Comparison of ENCODE assay signal across 25 cellular contexts in the genomic region with DNA sequence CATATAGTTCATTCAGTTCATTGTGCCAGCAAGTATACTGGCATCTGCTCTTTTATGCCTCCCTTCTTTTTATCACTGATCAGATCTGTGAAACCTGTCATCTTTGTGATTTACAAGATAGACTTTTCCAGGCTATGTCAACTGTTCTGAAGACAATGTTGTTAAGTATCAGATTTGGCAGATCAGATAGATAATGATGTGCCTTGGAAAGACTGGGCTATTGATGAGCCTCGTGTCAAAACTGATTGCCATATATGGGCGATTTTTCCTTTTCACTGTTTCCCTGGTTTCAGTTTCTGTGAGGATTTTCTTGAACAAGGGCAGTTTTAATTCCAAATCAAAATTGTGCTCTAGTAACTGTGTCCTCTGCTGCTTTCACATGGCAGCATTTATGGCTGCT. TPM values are rescaled to one million over a fixed set of nuclear protein-coding genes. Genes with fewer than 3 reads are reported as not detected.
DNase-seq lines count a peak whose midpoint lies in the region; ATAC-seq and TF ChIP-seq lines count a peak whose summit lies in the region.
"Had no signal": no experiment of that assay in that cellular context is flagged by ENCODE, and none has a peak within 500 bp of the region (broad histone marks: within the 10 kb centered on the region; RNA-seq: fewer than 3 reads in every experiment).

No MANE protein-coding gene starts in this region.

- H3K27me3 ChIP-seq in HCT116 (ENCODE audit: insufficient read depth, low read length) (no peaks in the 10 kb centered on the region), neural cell (ENCODE audit: insufficient read depth, low read depth, low read length) (no peaks in the 10 kb centered on the region), SJCRH30 (no peaks in the 10 kb centered on the region)
- H3K27me3 ChIP-seq: BLaER1 treated with 17β-estradiol and CSF1 and Interleukin-3, amounts not matched to agents 10 nM and 100 nM had no signal

- RAD21 ChIA-PET in HCT116 (lab: Charles Lee; ENCODE audit: low non-redundant PET in 1 of 2, low total read pairs in 2 of 2, uncharacterized antibody in 2 of 2, unreplicated experiment in 2 of 2): no interaction called here

- TF ChIP-seq EP300 in neural cell (conservative IDR thresholded peaks at IDR 0.05; ENCODE audit: poor library complexity, severe bottlenecking): peak; percentile 87

- peak overlapping the region; percentile 61 for H3K27ac Mint-ChIP-seq in Calu3 (ENCODE audit: unreplicated experiment)
- peak overlapping the region; percentile 4 for H3K27ac Mint-ChIP-seq in activated T-helper 1 cell treated with anti-CD3 and anti-CD28 coated beads, Interleukin-12 subunit alpha, Interleukin-12 subunit beta, Interleukin-2, Interleukin-4 antibody, amounts not matched to agents 30 ng/mL and 10 ng/mL and 1 ng/mL, durations not matched to agents 14 hours and 24 hours and 36 hours
- H3K27ac Mint-ChIP-seq: CD4-positive, alpha-beta T cell; GM23338 had no signal

- no peak overlapping the region for H3K9ac ChIP-seq in HCT116 (ENCODE audit: low read length)
- H3K9ac ChIP-seq in neural cell (ENCODE audit: low read length): peak overlapping the region; percentile 55
- H3K9ac ChIP-seq: BLaER1 treated with 17β-estradiol and CSF1 and Interleukin-3, amounts not matched to agents 10 nM and 100 nM had no signal

- H3K36me3 Mint-ChIP-seq in Calu3 (ENCODE audit: insufficient read depth, unreplicated experiment): peaks cover 52% of the 10 kb centered on the region
- peaks cover 24% of the 10 kb centered on the region for H3K36me3 Mint-ChIP-seq in activated T-helper 1 cell treated with anti-CD3 and anti-CD28 coated beads, Interleukin-12 subunit alpha, Interleukin-12 subunit beta, Interleukin-2, Interleukin-4 antibody, amounts not matched to agents 30 ng/mL and 10 ng/mL and 1 ng/mL, durations not matched to agents 14 hours and 24 hours and 36 hours (ENCODE audit: low read depth)

- H3K4me3 ChIP-seq in HCT116 (replicated peaks in 1 of 2; ENCODE audit: low read depth in 1 of 2, low read length in 2 of 2) (no peak overlapping the region), neural cell (ENCODE audit: low read length) (peak overlapping the region; percentile 31), SJCRH30 (no peak overlapping the region)
- H3K4me3 ChIP-seq: A549; BLaER1 treated with 17β-estradiol and CSF1 and Interleukin-3, amounts not matched to agents 10 nM and 100 nM; GM23338; HAP-1 had no signal

- peaks cover 71% of the 10 kb centered on the region for H3K4me1 Mint-ChIP-seq in Calu3 (ENCODE audit: low read depth, unreplicated experiment)
- peaks cover 35% of the 10 kb centered on the region for H3K4me1 Mint-ChIP-seq in activated T-helper 1 cell treated with anti-CD3 and anti-CD28 coated beads, Interleukin-12 subunit alpha, Interleukin-12 subunit beta, Interleukin-2, Interleukin-4 antibody, amounts not matched to agents 30 ng/mL and 10 ng/mL and 1 ng/mL, durations not matched to agents 14 hours and 24 hours and 36 hours (ENCODE audit: low read depth)

- H3F3A ChIP-seq in neural cell (ENCODE audit: insufficient read depth, low read length, poor library complexity, severe bottlenecking): no peaks in the 10 kb centered on the region

- no peak for TF ChIP-seq CTCF in Calu3 (IDR thresholded peaks at IDR 0.05; ENCODE audit: unreplicated experiment)
- no peak for TF ChIP-seq CTCF in HCT116 (IDR thresholded peaks at IDR 0.05 in 2 of 3, conservative IDR thresholded peaks at IDR 0.05 in 1 of 3; ENCODE audit: borderline replicate concordance in 1 of 3, insufficient read depth in 1 of 3, low read depth in 2 of 3, low read length in 2 of 3)
- TF ChIP-seq CTCF in neural cell (IDR thresholded peaks at IDR 0.05; ENCODE audit: poor library complexity, severe bottlenecking): no peak

- no peak for TF ChIP-seq RAD21 in HCT116 (IDR thresholded peaks at IDR 0.05; ENCODE audit: low read depth)
- TF ChIP-seq RAD21 in neural cell (conservative IDR thresholded peaks at IDR 0.05): no peak

- H3K4me2 ChIP-seq in HCT116 (ENCODE audit: low read length): no peak overlapping the region
- peak overlapping the region; percentile 43 for H3K4me2 ChIP-seq in neural cell (ENCODE audit: low read length)
- H3K4me2 ChIP-seq: A549; BLaER1 treated with 17β-estradiol and CSF1 and Interleukin-3, amounts not matched to agents 10 nM and 100 nM; GM23338 had no signal

- H3K79me2 ChIP-seq in HCT116 (ENCODE audit: insufficient read depth, low read length): no peaks in the 10 kb centered on the region
- H3K79me2 ChIP-seq in neural cell (replicated peaks; ENCODE audit: insufficient read depth, low read length): no peaks in the 10 kb centered on the region

- POLR2A ChIA-PET in HCT116 (lab: Charles Lee): interaction anchor here (1.4 kb wide), 1 partner anchor 9 kb away, joined by 3 read pairs; no protein-coding TSS in a partner anchor

- no peak overlapping the region for H3K4me3 Mint-ChIP-seq in Calu3 (ENCODE audit: low read depth, unreplicated experiment)
- H3K4me3 Mint-ChIP-seq in activated T-helper 1 cell treated with anti-CD3 and anti-CD28 coated beads, Interleukin-12 subunit alpha, Interleukin-12 subunit beta, Interleukin-2, Interleukin-4 antibody, amounts not matched to agents 30 ng/mL and 10 ng/mL and 1 ng/mL, durations not matched to agents 14 hours and 24 hours and 36 hours: no peak overlapping the region
- H3K4me3 Mint-ChIP-seq: CD4-positive, alpha-beta T cell; GM23338 had no signal

- no TSS peak for BruUV-seq in Calu3 (replicated peaks; lab: Mats Ljungman, UMichigan)
- no TSS peak for BruUV-seq in HCT116 (replicated peaks; lab: Mats Ljungman, UMichigan)

- H3K4me1 ChIP-seq in HCT116 (ENCODE audit: control insufficient read depth in 1 of 2, insufficient read depth in 2 of 2, low read length in 2 of 2): peaks cover 27 to 82% of the 10 kb centered on the region in 2 experiments
- peaks cover 9% of the 10 kb centered on the region for H3K4me1 ChIP-seq in SJCRH30
- H3K4me1 ChIP-seq: HAP-1 had no signal

- no peak for TF ChIP-seq POLR2A in HCT116 (IDR thresholded peaks at IDR 0.05; ENCODE audit: borderline replicate concordance, extremely low read depth, insufficient read depth, insufficient read length)

- H3K27me3 Mint-ChIP-seq in Calu3 (ENCODE audit: unreplicated experiment): no peaks in the 10 kb centered on the region
- no peaks in the 10 kb centered on the region for H3K27me3 Mint-ChIP-seq in activated T-helper 1 cell treated with anti-CD3 and anti-CD28 coated beads, Interleukin-12 subunit alpha, Interleukin-12 subunit beta, Interleukin-2, Interleukin-4 antibody, amounts not matched to agents 30 ng/mL and 10 ng/mL and 1 ng/mL, durations not matched to agents 14 hours and 24 hours and 36 hours (ENCODE audit: insufficient read depth)
- H3K27me3 Mint-ChIP-seq: CD4-positive, alpha-beta T cell had no signal

- no peaks in the 10 kb centered on the region for H3K9me3 ChIP-seq in HCT116 (ENCODE audit: control insufficient read depth in 1 of 2, insufficient read depth in 1 of 2, low read depth in 1 of 2, low read length in 2 of 2)
- no peaks in the 10 kb centered on the region for H3K9me3 ChIP-seq in neural cell (ENCODE audit: low read length)
- H3K9me3 ChIP-seq in SJCRH30 (replicated peaks): no peaks in the 10 kb centered on the region
- H3K9me3 ChIP-seq: A549; BLaER1 treated with 17β-estradiol and CSF1 and Interleukin-3, amounts not matched to agents 10 nM and 100 nM; HAP-1 had no signal

- ATAC-seq in HCT116: no peak
- ATAC-seq: A549, GM23338, SK-N-SH treated with all-trans-retinoic acid at 6 μM for 48 hours had no signal

- intact Hi-C loops in Calu3 (cut with micrococcal nuclease; ENCODE audit: unreplicated experiment): no loop called here
- intact Hi-C loops in HCT116 (cut with micrococcal nuclease): no loop called here
- intact Hi-C loops in activated T-helper 1 cell treated with anti-CD3 and anti-CD28 coated beads, Interleukin-12 subunit alpha, Interleukin-12 subunit beta, Interleukin-2, Interleukin-4 antibody, amounts not matched to agents 30 ng/mL and 10 ng/mL and 1 ng/mL, durations not matched to agents 14 hours and 24 hours and 36 hours (cut with micrococcal nuclease): loop anchor here (5.0 kb wide), 1 partner anchor 32 kb away; no protein-coding TSS in a partner anchor

- H3K27ac ChIP-seq in HCT116 (ENCODE audit: low read depth, low read length) (no peak overlapping the region), neural cell (ENCODE audit: low read length) (peak overlapping the region; percentile 86), SJCRH30 (no peak overlapping the region)

- no peaks in the 10 kb centered on the region for H3K9me2 ChIP-seq in HCT116 (ENCODE audit: insufficient read depth)
- H3K9me2 ChIP-seq in neural cell (ENCODE audit: insufficient read depth, low read length): no peaks in the 10 kb centered on the region

- no peak for DNase-seq in Calu3
- no peak for DNase-seq in HCT116 (ENCODE audit: low read depth, low spot score)
- no peak for DNase-seq in activated T-helper 1 cell treated with anti-CD3 and anti-CD28 coated beads, Interleukin-12 subunit alpha, Interleukin-12 subunit beta, Interleukin-2, Interleukin-4 antibody, amounts not matched to agents 30 ng/mL and 10 ng/mL and 1 ng/mL, durations not matched to agents 14 hours and 24 hours and 36 hours (ENCODE audit: low spot score)
- no peak for DNase-seq in SJCRH30
- DNase-seq in dedifferentiated amniotic fluid mesenchymal stem cell (ENCODE audit: extremely low spot score): no peak
- no peak for DNase-seq in OCI-M2 (lab: John Stamatoyannopoulos, UW; ENCODE audit: unreplicated experiment)
- DNase-seq: AML-193; CD4-positive, alpha-beta T cell; DMS53; IMR-90; KG1; NCI-H1092; NCI-H1417 treated with DMSO at 0.1 percent for 48 hours; NCI-H1694 treated with DMSO at 0.1 percent for 48 hours; NCI-H2081; NCI-H2171; NCI-H226; NCI-H510A; NCI-H69 had no signal

- H2AFZ ChIP-seq in HCT116 (ENCODE audit: low read depth, low read length, poor library complexity, severe bottlenecking) (no peak overlapping the region), neural cell (ENCODE audit: low read depth, low read length) (no peak overlapping the region)
- H2AFZ ChIP-seq: GM23338 had no signal

- no peaks in the 10 kb centered on the region for H3K9me3 Mint-ChIP-seq in Calu3 (ENCODE audit: low read depth, unreplicated experiment)
- H3K9me3 Mint-ChIP-seq in activated T-helper 1 cell treated with anti-CD3 and anti-CD28 coated beads, Interleukin-12 subunit alpha, Interleukin-12 subunit beta, Interleukin-2, Interleukin-4 antibody, amounts not matched to agents 30 ng/mL and 10 ng/mL and 1 ng/mL, durations not matched to agents 14 hours and 24 hours and 36 hours: no peaks in the 10 kb centered on the region
- H3K9me3 Mint-ChIP-seq: CD4-positive, alpha-beta T cell; GM23338 had no signal

- H4K20me1 ChIP-seq in HCT116 (ENCODE audit: insufficient read depth) (no peaks in the 10 kb centered on the region), neural cell (ENCODE audit: insufficient read depth) (no peaks in the 10 kb centered on the region)
- H4K20me1 ChIP-seq: BLaER1 treated with 17β-estradiol and CSF1 and Interleukin-3, amounts not matched to agents 10 nM and 100 nM had no signal

- CTCF ChIA-PET in Calu3 (lab: Charles Lee): no interaction called here
- CTCF ChIA-PET in HCT116 (lab: Charles Lee): no interaction called here

- peaks cover 0 to 3% of the 10 kb centered on the region in 2 experiments; a peak in 1 of 4 replicates for H3K36me3 ChIP-seq in HCT116 (ENCODE audit: control insufficient read depth in 1 of 2, insufficient read depth in 2 of 2, low read length in 2 of 2)
- H3K36me3 ChIP-seq in neural cell (ENCODE audit: insufficient read depth, low read length): no peaks in the 10 kb centered on the region
- no peaks in the 10 kb centered on the region for H3K36me3 ChIP-seq in SJCRH30
- H3K36me3 ChIP-seq: HAP-1 had no signal

RNA-seq across cellular contexts. Expression of a gene that starts 26.6 kb away (rescaled TPM):
- total RNA-seq in Calu3 (2022) (64.4 and 67.1 TPM in 2 replicates), HCT116 (2021; ENCODE audit: unreplicated experiment) (21.8 TPM)
- 30.1 and 30.6 TPM in 2 replicates for polyA plus RNA-seq in HCT116 (2012)
- 31.3 and 34.6 TPM in 2 replicates for total RNA-seq in activated T-helper 1 cell treated with anti-CD3 and anti-CD28 coated beads, Interleukin-12 subunit alpha, Interleukin-12 subunit beta, Interleukin-2, Interleukin-4 antibody, amounts not matched to agents 30 ng/mL and 10 ng/mL and 1 ng/mL, durations not matched to agents 14 hours and 24 hours and 36 hours
- 27.1 and 30.3 TPM in 2 replicates for polyA plus RNA-seq in neural cell
- polyA minus RNA-seq in neural cell: 25.6 and 34.2 TPM in 2 replicates
- 7.4 and 11.0 TPM in 2 replicates for total RNA-seq in SJCRH30 (2014; rRNA removed; shearing (Covaris generic))
